ENCODE assay signal across 12 cellular contexts in genomic region chr13:30431269-30431950, GRCh38. TPM values are rescaled to one million over a fixed set of nuclear protein-coding genes. Genes with fewer than 3 reads are reported as not detected.
DNase-seq lines count a peak whose midpoint lies in the region; ATAC-seq and TF ChIP-seq lines count a peak whose summit lies in the region.
"Had no signal": no experiment of that assay in that cellular context is flagged by ENCODE, and none has a peak within 500 bp of the region (broad histone marks: within the 10 kb centered on the region; RNA-seq: fewer than 3 reads in every experiment).

No MANE protein-coding gene starts in this region.

- no peak overlapping the region for H2BK5ac ChIP-seq in IMR-90 (ENCODE audit: low read depth, low read length, poor library complexity, severe bottlenecking)

- H3K4me3 ChIP-seq in IMR-90 (ENCODE audit: insufficient read depth, low read depth, low read length) (no peak overlapping the region), thymus (ENCODE audit: low read length) (no peak overlapping the region), heart right ventricle (no peak overlapping the region), tibial artery (no peak overlapping the region)
- H3K4me3 ChIP-seq: adrenal gland had no signal

- peaks cover 3% of the 10 kb centered on the region for H3K4me1 ChIP-seq in IMR-90 (ENCODE audit: control insufficient read depth, insufficient read depth, low read length)
- no peaks in the 10 kb centered on the region for H3K4me1 ChIP-seq in thymus (ENCODE audit: control insufficient read depth, insufficient read depth, low read length)
- peaks cover 0 to 23% (median 0%) of the 10 kb centered on the region in 9 donors for H3K4me1 ChIP-seq in heart right ventricle
- H3K4me1 ChIP-seq in tibial artery, result peaks cover 0 to 24% (median 3%) of the 10 kb centered on the region in 4 donors

- peak overlapping the region; percentile 51 for H3K4ac ChIP-seq in IMR-90 (ENCODE audit: low read depth, low read length)

- no peak overlapping the region for H3K4me2 ChIP-seq in IMR-90 (ENCODE audit: low read depth, low read length)
- H3K4me2 ChIP-seq: KMS-11 had no signal

- H3K36me3 ChIP-seq in IMR-90 (ENCODE audit: control insufficient read depth, insufficient read depth, low read length) (no peaks in the 10 kb centered on the region), thymus (ENCODE audit: control insufficient read depth, insufficient read depth) (no peaks in the 10 kb centered on the region), heart right ventricle (no peaks in the 10 kb centered on the region), tibial artery (no peaks in the 10 kb centered on the region)
- H3K36me3 ChIP-seq: adrenal gland had no signal

- H3K27ac Mint-ChIP-seq in activated T-cell treated with anti-CD3 and anti-CD28 coated beads, Interleukin-2, amount 50 U/mL, for 24 hours, result peak overlapping the region; percentile 93
- peak overlapping the region; percentile 18 for H3K27ac Mint-ChIP-seq in chondrocyte (ENCODE audit: unreplicated experiment)

- no peaks in the 10 kb centered on the region for H3K27me3 Mint-ChIP-seq in activated T-cell treated with anti-CD3 and anti-CD28 coated beads, Interleukin-2, amount 50 U/mL, for 24 hours
- no peaks in the 10 kb centered on the region for H3K27me3 Mint-ChIP-seq in chondrocyte (ENCODE audit: low read depth)

- CTCF ChIA-PET in IMR-90 (lab: Yijun Ruan, JAX), result no interaction called here

- no peak overlapping the region for H2AFZ ChIP-seq in IMR-90 (replicated peaks; ENCODE audit: low read length, poor library complexity)

- no peaks in the 10 kb centered on the region for H3K36me3 Mint-ChIP-seq in activated T-cell treated with anti-CD3 and anti-CD28 coated beads, Interleukin-2, amount 50 U/mL, for 24 hours (ENCODE audit: low read depth)
- H3K36me3 Mint-ChIP-seq in chondrocyte (ENCODE audit: low read depth), result no peaks in the 10 kb centered on the region

- H3K27me3 ChIP-seq in IMR-90 (ENCODE audit: control insufficient read depth, insufficient read depth, low read length), result no peaks in the 10 kb centered on the region; the same call in none of the 2 replicates
- H3K27me3 ChIP-seq in thymus (ENCODE audit: control insufficient read depth, insufficient read depth), result no peaks in the 10 kb centered on the region
- H3K27me3 ChIP-seq in heart right ventricle, result peaks cover 0 to 4% (median 0%) of the 10 kb centered on the region in 7 donors
- H3K27me3 ChIP-seq in tibial artery, result no peaks in the 10 kb centered on the region
- H3K27me3 ChIP-seq: adrenal gland had no signal

- H3K9me1 ChIP-seq in IMR-90 (ENCODE audit: insufficient read depth, low read length), result peaks cover 6% of the 10 kb centered on the region

- no TSS peak for BruUV-seq in IMR-90 (replicated peaks; lab: Mats Ljungman, UMichigan)

- peak overlapping the region; percentile 48 for H3K14ac ChIP-seq in IMR-90 (replicated peaks; ENCODE audit: low read depth, low read length)

- no peak for TF ChIP-seq CTCF in IMR-90 (conservative IDR thresholded peaks at IDR 0.05; ENCODE audit: low read depth, low read length)
- no peak for TF ChIP-seq CTCF in chondrocyte (IDR thresholded peaks at IDR 0.05)
- no peak for TF ChIP-seq CTCF in heart right ventricle (IDR thresholded peaks at IDR 0.05)
- no peak for TF ChIP-seq CTCF in tibial artery (IDR thresholded peaks at IDR 0.05)

- no peak overlapping the region for H4K5ac ChIP-seq in IMR-90 (ENCODE audit: low read depth, low read length)

- H3K56ac ChIP-seq in IMR-90 (ENCODE audit: extremely low read depth, insufficient read depth, low read length), result no peak overlapping the region

- H3K9ac ChIP-seq in IMR-90 (ENCODE audit: low read depth, low read length), result no peak overlapping the region
- H3K9ac ChIP-seq: KMS-11 had no signal

- peak overlapping the region; percentile 23; the same call in 1 of the 2 replicates for H3K18ac ChIP-seq in IMR-90 (ENCODE audit: low read depth, low read length)

- H2AK5ac ChIP-seq in IMR-90 (ENCODE audit: low read depth, low read length), result no peak overlapping the region

- POLR2A ChIA-PET in IMR-90 (lab: Charles Lee; ENCODE audit: unreplicated experiment), result interaction anchor here (0.7 kb wide), 1 partner anchor 208 kb away, joined by 3 read pairs; no protein-coding TSS in a partner anchor

- dilution Hi-C loops in IMR-90 (cut with HindIII; ENCODE audit: low sequenced_read_pairs, unreplicated experiment), result no loop called here

- H2BK20ac ChIP-seq in IMR-90 (ENCODE audit: low read depth, low read length), result peak overlapping the region; percentile 95; the same call in 1 of the 2 replicates

- TF ChIP-seq RAD21 in IMR-90 (IDR thresholded peaks at IDR 0.05; ENCODE audit: low read length), result no peak

- H3K27ac ChIP-seq in IMR-90 (ENCODE audit: insufficient read depth, low read length) (no peak overlapping the region), thymus (ENCODE audit: low read depth) (peak overlapping the region; percentile 4), heart right ventricle (no peak overlapping the region), tibial artery (peak overlapping the region in 1 of 2 donors; percentile 62)
- H3K27ac ChIP-seq: KMS-11 had no signal

- in situ Hi-C loops in IMR-90 (cut with MboI; ENCODE audit: low sequenced_read_pairs), result no loop called here

- peak overlapping the region in 1 of 2 experiments; percentile 52; a peak in 1 of 4 replicates for H4K8ac ChIP-seq in IMR-90 (ENCODE audit: low read depth in 2 of 2, low read length in 2 of 2)

- 0 out of 2 replicates have a peak overlapping the region, but pooled peaks have one; percentile 7 for H3K23ac ChIP-seq in IMR-90 (ENCODE audit: low read depth, low read length)

- intact Hi-C loops in IMR-90 (cut with micrococcal nuclease) (no loop called here), heart right ventricle (cut with DNase I) (no loop called here), tibial artery (cut with DNase I; ENCODE audit: low total_unique reads) (no loop called here)

- no peak overlapping the region for H2AK9ac ChIP-seq in IMR-90 (replicated peaks; ENCODE audit: low read depth, low read length, poor library complexity)

- DNase-seq in activated T-cell treated with anti-CD3 and anti-CD28 coated beads, Interleukin-2, amount 50 U/mL, for 24 hours, result no peak
- DNase-seq in activated T-cell treated with anti-CD3 and anti-CD28 coated beads, Interleukin-2, amount 50 U/mL, for 1 hour, result no peak
- peak; percentile 8 for DNase-seq in IMR-90
- DNase-seq in chondrocyte (ENCODE audit: low spot score), result no peak
- DNase-seq in heart right ventricle, result no peak
- no peak for DNase-seq in tibial artery
- DNase-seq: kidney, nucleus accumbens had no signal

- H4K20me1 ChIP-seq in IMR-90 (ENCODE audit: insufficient read depth, low read length), result no peaks in the 10 kb centered on the region

- ATAC-seq in IMR-90 (ENCODE audit: low read depth) (no peak), GM19351 (IDR thresholded peaks at IDR 0.05; ENCODE audit: unreplicated experiment) (no peak), heart right ventricle (no peak)

- TF ChIP-seq POLR2A in IMR-90 (IDR thresholded peaks at IDR 0.05; ENCODE audit: low read depth, low read length), result no peak

- WGBS in IMR-90 (ENCODE audit: extremely low coverage in 2 of 2, insufficient read length in 1 of 2), 2 experiments, result no CpG with 5 or more reads among the region's 2 CpGs
- WGBS in thymus, result 73% methylated on average over 2 of the region's 2 CpGs
- 72 to 81% methylated on average over 2 of the region's 2 CpGs for WGBS in heart right ventricle, 2 donors

- H3K79me1 ChIP-seq in IMR-90 (ENCODE audit: low read depth in 1 of 2, low read length in 2 of 2), result no peaks in the 10 kb centered on the region

- H3K9me3 Mint-ChIP-seq in activated T-cell treated with anti-CD3 and anti-CD28 coated beads, Interleukin-2, amount 50 U/mL, for 24 hours, result no peaks in the 10 kb centered on the region
- H3K9me3 Mint-ChIP-seq in chondrocyte (ENCODE audit: low read depth), result no peaks in the 10 kb centered on the region

- H3K4me1 Mint-ChIP-seq in activated T-cell treated with anti-CD3 and anti-CD28 coated beads, Interleukin-2, amount 50 U/mL, for 24 hours (ENCODE audit: low read depth), result peaks cover 35% of the 10 kb centered on the region
- H3K4me1 Mint-ChIP-seq in chondrocyte (ENCODE audit: low read depth), result peaks cover 35% of the 10 kb centered on the region

- H2BK120ac ChIP-seq in IMR-90 (ENCODE audit: low read depth, low read length), result peak overlapping the region; percentile 16; the same call in 1 of the 2 replicates

- H3K9me3 ChIP-seq in IMR-90 (ENCODE audit: control insufficient read depth, insufficient read depth, low read length) (no peaks in the 10 kb centered on the region), thymus (ENCODE audit: control insufficient read depth) (no peaks in the 10 kb centered on the region), heart right ventricle (no peaks in the 10 kb centered on the region), tibial artery (no peaks in the 10 kb centered on the region)
- H3K9me3 ChIP-seq: adrenal gland had no signal

- peak overlapping the region; percentile 61 for H3K4me3 Mint-ChIP-seq in activated T-cell treated with anti-CD3 and anti-CD28 coated beads, Interleukin-2, amount 50 U/mL, for 24 hours
- H3K4me3 Mint-ChIP-seq in chondrocyte (ENCODE audit: unreplicated experiment), result no peak overlapping the region

- peak overlapping the region; percentile 42; the same call in 2 of the 3 replicates for H2BK15ac ChIP-seq in IMR-90 (ENCODE audit: low read depth, low read length)

- no peak overlapping the region for H4K91ac ChIP-seq in IMR-90 (ENCODE audit: insufficient read depth, low read depth, low read length)

TF ChIP-seq in IMR-90, 13 proteins besides CTCF, POLR2A, EP300 and RAD21 (continues in another document):
- TF ChIP-seq CEBPB (IDR thresholded peaks at IDR 0.05; ENCODE audit: low read depth, low read length) (no peak), MAZ (IDR thresholded peaks at IDR 0.05; ENCODE audit: borderline replicate concordance, low read depth, low read length) (no peak), NFE2L2 (IDR thresholded peaks at IDR 0.05; ENCODE audit: low read depth, low read length) (no peak), SMC3 (IDR thresholded peaks at IDR 0.05; ENCODE audit: low read depth, low read length) (no peak), BHLHE40 (IDR thresholded peaks at IDR 0.05; ENCODE audit: low read depth, low read length) (no peak)

RNA-seq across cellular contexts. Expression of gene UBE2L5, which starts 9.1 kb away (rescaled TPM):
- 0.18 TPM in 1 of 2 replicates, not detected in the other for total RNA-seq in IMR-90 (2012; rRNA removed)
- polyA plus RNA-seq in IMR-90 (2012; rRNA removed), result not detected in 2 replicates
- 0.04 TPM in 1 of 2 replicates, not detected in the other for polyA plus RNA-seq in IMR-90 (2012; cell fraction: cytosol; rRNA removed)
- 0.09 TPM in 1 of 2 replicates, not detected in the other for polyA plus RNA-seq in IMR-90 (2012; cell fraction: nucleus; rRNA removed; ENCODE audit: low replicate concordance)
- total RNA-seq in chondrocyte, result not detected in 3 replicates
- polyA plus RNA-seq in thymus, result 0.23 TPM
- total RNA-seq in heart right ventricle, result under 1 TPM in 1 of 10 donors, not detected in 9; 0.42 TPM
- polyA plus RNA-seq in heart right ventricle, result under 1 TPM in 1 of 2 donors, not detected in 1; 0.04 TPM
- total RNA-seq: kidney had no signal

RNA-seq across cellular contexts. Expression of gene HMGB1, which starts 34.3 kb away (rescaled TPM):
- total RNA-seq in IMR-90 (2012; rRNA removed) (276 and 480 TPM in 2 replicates), chondrocyte (182 to 256 TPM (median 188 TPM) in 3 replicates), heart right ventricle (100 to 1,000 TPM; 142 to 180 (median 159) TPM)
- polyA plus RNA-seq in IMR-90 (2012; rRNA removed) (150 and 185 TPM in 2 replicates), thymus (593 TPM), heart right ventricle (100 to 1,000 TPM; 181 to 294 TPM)
- 30.1 and 60.4 TPM in 2 replicates for polyA plus RNA-seq in IMR-90 (2012; cell fraction: cytosol; rRNA removed)
- polyA plus RNA-seq in IMR-90 (2012; cell fraction: nucleus; rRNA removed; ENCODE audit: low replicate concordance), result 14.1 and 131 TPM in 2 replicates
